1 cellular context compared by ENCODE assay signal in genomic region chr2:237194081-237194480, GRCh38.
TF ChIP-seq lines count a peak whose summit lies in the region.

No MANE protein-coding gene starts in this region.

TF ChIP-seq in H1, 55 proteins besides CTCF, POLR2A, EP300 and RAD21 (continued from another document):
- no peak for TF ChIP-seq KDM5A (IDR thresholded peaks at IDR 0.05; ENCODE audit: low read length)
- TF ChIP-seq RNF2 (IDR thresholded peaks at IDR 0.05; ENCODE audit: borderline replicate concordance, low read depth, low read length, missing control alignments, poor library complexity, severe bottlenecking): no peak
- no peak for TF ChIP-seq KDM4A (IDR thresholded peaks at IDR 0.05; ENCODE audit: low read depth, low read length, severe bottlenecking)
- no peak for TF ChIP-seq POLR2AphosphoS5 (IDR thresholded peaks at IDR 0.05; ENCODE audit: low read depth, low read length)
